20 cellular contexts compared by ENCODE assay signal in genomic region chr16:69465881-69466280, GRCh38. TPM values are rescaled to one million over a fixed set of nuclear protein-coding genes. Genes with fewer than 3 reads are reported as not detected.
DNase-seq lines count a peak whose midpoint lies in the region; ATAC-seq and TF ChIP-seq lines count a peak whose summit lies in the region.
"Had no signal": no experiment of that assay in that cellular context is flagged by ENCODE, and none has a peak within 500 bp of the region (broad histone marks: within the 10 kb centered on the region; RNA-seq: fewer than 3 reads in every experiment).

No MANE protein-coding gene starts in this region.

- no peaks in the 10 kb centered on the region for H3K9me3 Mint-ChIP-seq in activated naive CD8-positive, alpha-beta T cell treated with anti-CD3 and anti-CD28 coated beads for 36 hours
- H3K9me3 Mint-ChIP-seq in natural killer cell = no peaks in the 10 kb centered on the region
- H3K9me3 Mint-ChIP-seq: GM23338, neural progenitor cell had no signal

- no peaks in the 10 kb centered on the region for H3K27me3 Mint-ChIP-seq in activated naive CD8-positive, alpha-beta T cell treated with anti-CD3 and anti-CD28 coated beads for 36 hours
- H3K27me3 Mint-ChIP-seq in natural killer cell (ENCODE audit: low read depth in 2 of 2) = no peaks in the 10 kb centered on the region

- peak overlapping the region; percentile 58 for H3K27ac Mint-ChIP-seq in activated naive CD8-positive, alpha-beta T cell treated with anti-CD3 and anti-CD28 coated beads for 36 hours
- H3K27ac Mint-ChIP-seq in natural killer cell = peak overlapping the region; percentile 91 to 94
- H3K27ac Mint-ChIP-seq: GM23338, neural progenitor cell had no signal

- H3K27ac ChIP-seq in HL-60 (replicated peaks) = peak overlapping the region; percentile 11
- no peak overlapping the region for H3K27ac ChIP-seq in upper lobe of left lung
- H3K27ac ChIP-seq: hepatocyte, neural progenitor cell, PC-9, sigmoid colon, uterus had no signal

- TF ChIP-seq CTCF in HL-60 (IDR thresholded peaks at IDR 0.05; ENCODE audit: insufficient read depth, low read length) = no peak
- TF ChIP-seq CTCF in natural killer cell (IDR thresholded peaks at IDR 0.05) = no peak
- TF ChIP-seq CTCF in upper lobe of left lung (IDR thresholded peaks at IDR 0.05) = no peak

- no peak overlapping the region for H3K4me3 Mint-ChIP-seq in activated naive CD8-positive, alpha-beta T cell treated with anti-CD3 and anti-CD28 coated beads for 36 hours
- H3K4me3 Mint-ChIP-seq in natural killer cell = peak overlapping the region; percentile 18
- H3K4me3 Mint-ChIP-seq: GM23338, neural progenitor cell had no signal

- H3K27me3 ChIP-seq in HL-60 (ENCODE audit: insufficient read depth, poor library complexity, severe bottlenecking) = no peaks in the 10 kb centered on the region
- H3K27me3 ChIP-seq in upper lobe of left lung = no peaks in the 10 kb centered on the region
- H3K27me3 ChIP-seq: body of pancreas, hepatocyte, neural progenitor cell, sigmoid colon, uterus had no signal

- peaks cover 20 to 30% (median 23%) of the 10 kb centered on the region in 4 donors for H3K4me1 ChIP-seq in upper lobe of left lung
- H3K4me1 ChIP-seq: sigmoid colon, uterus had no signal

- no peaks in the 10 kb centered on the region for H3K9me3 ChIP-seq in upper lobe of left lung
- H3K9me3 ChIP-seq: body of pancreas, left ventricle myocardium inferior, sigmoid colon, uterus had no signal

- H3K36me3 ChIP-seq in upper lobe of left lung = peaks cover 0 to 18% (median 6%) of the 10 kb centered on the region in 4 donors
- H3K36me3 ChIP-seq: uterus had no signal

- DNase-seq in NOMO-1 treated with DMSO at 0.1 percent for 48 hours (lab: John Stamatoyannopoulos, UW; ENCODE audit: unreplicated experiment) = peak; percentile 16
- DNase-seq in NOMO-1 treated with dmso at 0.1 percent for 144 hours (lab: John Stamatoyannopoulos, UW; ENCODE audit: unreplicated experiment) = no peak
- peak in 1 of 2 experiments; percentile 40 for DNase-seq in HL-60 (ENCODE audit: low read depth in 1 of 2, low spot score in 1 of 2)
- DNase-seq in activated naive CD8-positive, alpha-beta T cell treated with anti-CD3 and anti-CD28 coated beads for 36 hours = no peak
- no peak for DNase-seq in natural killer cell
- DNase-seq in HUDEP-2 (lab: John Stamatoyannopoulos, UW; ENCODE audit: unreplicated experiment in 76 of 76) = no peak
- DNase-seq in upper lobe of left lung = no peak
- DNase-seq: activated CD4-positive, alpha-beta T cell treated with anti-CD3 and anti-CD28 coated beads for 1 hour; body of pancreas; left ventricle myocardium inferior; NCI-H1436 treated with DMSO at 0.1 percent for 48 hours; PC-9; sigmoid colon; stimulated activated CD4-positive, alpha-beta T cell treated with anti-CD3 and anti-CD28 coated beads, Interleukin-4, amount 100 ng/mL, for 4 hours; uterus had no signal

- WGBS in upper lobe of left lung, 2 donors = 73 to 77% methylated on average over 6 of the region's 6 CpGs

- no peak for TF ChIP-seq POLR2A in upper lobe of left lung (IDR thresholded peaks at IDR 0.05)

- TF ChIP-seq EP300 in upper lobe of left lung (IDR thresholded peaks at IDR 0.05) = no peak

- H3K4me3 ChIP-seq in HL-60 (replicated peaks; ENCODE audit: insufficient read depth, low read length) (no peak overlapping the region), upper lobe of left lung (no peak overlapping the region)
- H3K4me3 ChIP-seq: body of pancreas, GM23338, hepatocyte, K562, left ventricle myocardium inferior, neural progenitor cell, PC-9, sigmoid colon, uterus had no signal

- intact Hi-C loops in natural killer cell (cut with micrococcal nuclease) = loop anchor here (2.0 to 10.0 kb wide), 2 partner anchors 41 to 71 kb away; partner anchors contain the start of gene CYB5B

- peaks cover 37% of the 10 kb centered on the region for H3K36me3 Mint-ChIP-seq in activated naive CD8-positive, alpha-beta T cell treated with anti-CD3 and anti-CD28 coated beads for 36 hours
- H3K36me3 Mint-ChIP-seq in natural killer cell = peaks cover 7% of the 10 kb centered on the region

- no peak for ATAC-seq in natural killer cell
- ATAC-seq in upper lobe of left lung (ENCODE audit: low FRiP score in 2 of 2) = no peak
- no peak for ATAC-seq in GM18858 (IDR thresholded peaks at IDR 0.05; ENCODE audit: unreplicated experiment)
- ATAC-seq: body of pancreas, GM23338 had no signal

- H3K4me1 Mint-ChIP-seq in activated naive CD8-positive, alpha-beta T cell treated with anti-CD3 and anti-CD28 coated beads for 36 hours = peaks cover 57% of the 10 kb centered on the region
- H3K4me1 Mint-ChIP-seq in natural killer cell = peaks cover 42 to 44% of the 10 kb centered on the region in 2 donors
- H3K4me1 Mint-ChIP-seq: GM23338 had no signal

RNA-seq across cellular contexts. Expression of gene CYB5B, which starts 41.5 kb away (rescaled TPM):
- 100 to 1,000 TPM; 182 to 183 TPM for total RNA-seq in activated naive CD8-positive, alpha-beta T cell treated with anti-CD3 and anti-CD28 coated beads for 36 hours
- total RNA-seq in natural killer cell (100 to 1,000 TPM in 1 of 3 donors, 10 to 100 TPM in 2; 73.1 to 106 (median 88.4) TPM), upper lobe of left lung (10 to 100 TPM; 25.2 to 93.1 (median 69.4) TPM)
